Comparison of ENCODE assay signal across 9 cellular contexts in the genomic region with DNA sequence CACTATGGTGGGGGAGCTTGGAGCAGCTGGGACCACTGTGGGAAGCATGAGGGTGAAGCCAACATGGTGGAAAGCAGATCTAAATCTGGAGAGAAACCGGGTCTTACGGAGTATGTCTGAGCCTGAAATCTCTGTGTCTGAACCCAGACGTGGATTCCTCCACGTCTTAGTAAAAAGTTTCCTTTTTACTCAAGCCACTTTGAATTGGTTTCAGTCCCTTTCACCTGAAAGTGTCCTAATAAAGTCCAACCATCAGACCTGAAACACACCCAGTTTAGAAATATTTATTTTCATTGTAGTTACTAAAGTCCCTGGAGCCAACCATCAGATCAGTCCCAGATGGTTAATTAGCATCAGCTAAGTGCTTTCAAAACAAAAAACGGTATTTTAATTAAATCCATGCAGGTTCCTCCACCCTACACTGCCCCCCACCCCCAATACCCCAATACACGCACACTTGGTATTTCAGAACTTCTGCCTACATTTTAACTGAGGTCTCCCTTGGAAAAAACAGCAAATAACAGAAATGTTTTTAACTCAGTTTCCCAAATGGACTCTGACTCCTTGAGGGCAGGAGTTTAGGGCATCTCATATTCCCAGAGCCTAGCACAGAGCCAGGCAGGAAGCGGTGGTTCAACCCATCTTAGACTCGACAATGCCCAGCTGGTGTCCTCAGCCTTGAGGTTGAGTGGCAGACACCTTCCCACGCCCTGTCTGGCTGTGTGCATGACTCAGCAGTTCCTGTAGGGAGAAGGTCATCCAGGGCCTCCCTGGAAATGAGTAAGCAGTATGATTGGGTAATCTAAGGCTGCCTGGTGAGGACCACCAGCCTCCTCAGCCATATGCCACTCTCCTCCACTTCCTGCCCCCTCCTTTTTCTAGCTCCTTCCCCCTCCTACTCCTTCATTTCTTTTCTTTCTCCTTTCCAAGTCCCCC.
DNase-seq lines count a peak whose midpoint lies in the region; ATAC-seq and TF ChIP-seq lines count a peak whose summit lies in the region.
"Had no signal": no experiment of that assay in that cellular context is flagged by ENCODE, and none has a peak within 500 bp of the region (broad histone marks: within the 10 kb centered on the region; RNA-seq: fewer than 3 reads in every experiment).

No MANE protein-coding gene starts in this region.

- H3K27me3 ChIP-seq in RWPE2 (ENCODE audit: insufficient read depth, poor library complexity, severe bottlenecking): no peaks in the 10 kb centered on the region
- no peaks in the 10 kb centered on the region for H3K27me3 ChIP-seq in fibroblast of lung (ENCODE audit: control insufficient read depth, insufficient read depth, low read length)
- H3K27me3 ChIP-seq: cardiac muscle cell had no signal

- no peak overlapping the region for H3K9ac ChIP-seq in fibroblast of lung (ENCODE audit: insufficient read depth, low read length)

- H2AFZ ChIP-seq in fibroblast of lung (ENCODE audit: low read length): no peak overlapping the region

- DNase-seq in AG08396 (ENCODE audit: low spot score) (peak; percentile 83), GOT3 (lab: John Stamatoyannopoulos, UW) (peak; percentile 3), RWPE2 (ENCODE audit: low spot score) (peak; percentile 95), fibroblast of lung (ENCODE audit: low read depth in 2 of 2) (peak; percentile 96 to 98)
- peak; percentile 18 for DNase-seq in stimulated activated CD4-positive, alpha-beta T cell treated with anti-CD3 and anti-CD28 coated beads, Interleukin-4, amount 100 ng/mL, for 1 hour

- TF ChIP-seq CTCF in RWPE2 (IDR thresholded peaks at IDR 0.05; ENCODE audit: poor library complexity, severe bottlenecking) (no peak), fibroblast of lung (conservative IDR thresholded peaks at IDR 0.05 in 1 of 2, IDR thresholded peaks at IDR 0.05 in 1 of 2; ENCODE audit: low read depth in 1 of 2, low read length in 2 of 2) (no peak)

- no peaks in the 10 kb centered on the region for H3K79me2 ChIP-seq in fibroblast of lung (ENCODE audit: control insufficient read depth, insufficient read depth, low read length)

- peaks cover 31% of the 10 kb centered on the region for H3K4me1 ChIP-seq in RWPE2 (ENCODE audit: insufficient read depth, poor library complexity, severe bottlenecking)
- H3K4me1 ChIP-seq in fibroblast of lung (ENCODE audit: control insufficient read depth, extremely low read depth, insufficient read depth, low read length): peaks cover 15% of the 10 kb centered on the region

- H3K9me3 ChIP-seq in RWPE2 (ENCODE audit: severe bottlenecking) (no peaks in the 10 kb centered on the region), fibroblast of lung (ENCODE audit: control insufficient read depth, insufficient read depth, low read depth, low read length) (no peaks in the 10 kb centered on the region)

- H3K36me3 ChIP-seq in RWPE2 (ENCODE audit: low read depth) (no peaks in the 10 kb centered on the region), fibroblast of lung (ENCODE audit: control insufficient read depth, insufficient read depth, low read length) (no peaks in the 10 kb centered on the region)
- H3K36me3 ChIP-seq: cardiac muscle cell had no signal

- H3K27ac ChIP-seq in RWPE2 (ENCODE audit: poor library complexity, severe bottlenecking) (peak overlapping the region; percentile 88), fibroblast of lung (ENCODE audit: insufficient read depth, low read length) (peak overlapping the region; percentile 29)
- H3K27ac ChIP-seq: cardiac muscle cell had no signal

- H3K4me3 ChIP-seq in RWPE2 (ENCODE audit: severe bottlenecking): no peak overlapping the region
- no peak overlapping the region for H3K4me3 ChIP-seq in fibroblast of lung (replicated peaks in 1 of 4; ENCODE audit: control extremely low read depth in 1 of 4, insufficient read depth in 1 of 4, low read depth in 3 of 4, low read length in 4 of 4)
- H3K4me3 ChIP-seq: cardiac muscle cell had no signal

- H4K20me1 ChIP-seq in fibroblast of lung (ENCODE audit: control insufficient read depth, extremely low read depth, insufficient read depth, low read length): no peaks in the 10 kb centered on the region

- peak; percentile 86 for ATAC-seq in RWPE2 (ENCODE audit: low read depth)
- no peak for ATAC-seq in HG03280 (IDR thresholded peaks at IDR 0.05; ENCODE audit: unreplicated experiment)
- ATAC-seq in HG03159 (IDR thresholded peaks at IDR 0.05; ENCODE audit: unreplicated experiment): no peak
- no peak for ATAC-seq in GM21367 (IDR thresholded peaks at IDR 0.05; ENCODE audit: unreplicated experiment)

- H3K4me2 ChIP-seq in fibroblast of lung (ENCODE audit: extremely low read depth, insufficient read depth, low read length): no peak overlapping the region

Comparison
In these comparisons a context has a peak if more than half of its experiments do, and no peak if none do; other contexts are left out.
1. DNase-seq: peak in every context shown above with its lines; median percentile 97 in fibroblast of lung; 95 in RWPE2; 83 in AG08396; 18 in stimulated activated CD4-positive, alpha-beta T cell treated with anti-CD3 and anti-CD28 coated beads, Interleukin-4, amount 100 ng/mL, for 1 hour; 3 in GOT3.